Comparison of ENCODE assay signal across 1 cellular context in genomic region chr18:3062798-3063563, GRCh38.
TF ChIP-seq lines count a peak whose summit lies in the region.

No MANE protein-coding gene starts in this region.

TF ChIP-seq in HepG2, 621 proteins besides CTCF, POLR2A, EP300 and RAD21 (continued from another document and continues in another):
- TF ChIP-seq ZBTB10 (CRISPR knock-in tag; IDR thresholded peaks at IDR 0.05; ENCODE audit: borderline replicate concordance) (peak; percentile 56; the same call in 1 of the 2 replicates), LCORL (IDR thresholded peaks at IDR 0.05) (no peak), LCORL (CRISPR knock-in tag; IDR thresholded peaks at IDR 0.05) (peak; percentile 52; the same call in 1 of the 2 replicates), CREM (IDR thresholded peaks at IDR 0.05) (no peak), CREM (CRISPR knock-in tag; IDR thresholded peaks at IDR 0.05) (no peak), ZNF724P (CRISPR knock-in tag; IDR thresholded peaks at IDR 0.05; ENCODE audit: borderline replicate concordance) (no peak), ETV6 (CRISPR knock-in tag; conservative IDR thresholded peaks at IDR 0.05) (no peak), POGK (CRISPR knock-in tag; conservative IDR thresholded peaks at IDR 0.05) (no peak), KLF12 (CRISPR knock-in tag; IDR thresholded peaks at IDR 0.05; ENCODE audit: borderline replicate concordance) (peak; percentile 88; the same call in 1 of the 2 replicates), ARID5B (CRISPR knock-in tag; IDR thresholded peaks at IDR 0.05) (peak; percentile 55), RXRA (CRISPR knock-in tag; IDR thresholded peaks at IDR 0.05) (peak; percentile 16; the same call in 1 of the 2 replicates), CREB1 (IDR thresholded peaks at IDR 0.05) (no peak), CREB1 (CRISPR knock-in tag; IDR thresholded peaks at IDR 0.05) (peak; percentile 40; the same call in 1 of the 2 replicates), ARHGAP35 (CRISPR knock-in tag; IDR thresholded peaks at IDR 0.05; ENCODE audit: borderline replicate concordance) (no peak), GTF2F1 (IDR thresholded peaks at IDR 0.05; ENCODE audit: low read length) (no peak), MAZ (IDR thresholded peaks at IDR 0.05; ENCODE audit: borderline replicate concordance, low read depth, low read length) (no peak), MAZ (CRISPR knock-in tag; IDR thresholded peaks at IDR 0.05; ENCODE audit: low read depth) (0 out of 2 replicates have a peak, but pooled peaks have one; percentile 27), RFX3 (CRISPR knock-in tag; IDR thresholded peaks at IDR 0.05) (no peak), ZC3H13 (CRISPR knock-in tag; IDR thresholded peaks at IDR 0.05) (no peak), GLI4 (CRISPR knock-in tag; IDR thresholded peaks at IDR 0.05; ENCODE audit: borderline replicate concordance) (no peak), ZNF614 (CRISPR knock-in tag; IDR thresholded peaks at IDR 0.05; ENCODE audit: borderline replicate concordance) (peak; percentile 31; the same call in 1 of the 2 replicates), ZNF609 (CRISPR knock-in tag; IDR thresholded peaks at IDR 0.05; ENCODE audit: borderline replicate concordance) (no peak), ZBTB44 (CRISPR knock-in tag; IDR thresholded peaks at IDR 0.05) (no peak), FLYWCH1 (CRISPR knock-in tag; IDR thresholded peaks at IDR 0.05) (no peak), KIAA2018 (CRISPR knock-in tag; IDR thresholded peaks at IDR 0.05; ENCODE audit: borderline replicate concordance) (no peak), TBX2 (CRISPR knock-in tag; IDR thresholded peaks at IDR 0.05; ENCODE audit: borderline replicate concordance) (peak; percentile 72), ZNF496 (CRISPR knock-in tag; IDR thresholded peaks at IDR 0.05; ENCODE audit: insufficient replicate concordance) (no peak), ZBTB7B (CRISPR knock-in tag; IDR thresholded peaks at IDR 0.05) (peak; percentile 84)
